Comparison of ENCODE assay signal across 8 cellular contexts in genomic region chr13:25085125-25085742, GRCh38. TPM values are rescaled to one million over a fixed set of nuclear protein-coding genes. Genes with fewer than 3 reads are reported as not detected.
DNase-seq lines count a peak whose midpoint lies in the region; ATAC-seq and TF ChIP-seq lines count a peak whose summit lies in the region.

No MANE protein-coding gene starts in this region.

- H3K27ac ChIP-seq in HL-60 (replicated peaks): no peak overlapping the region

- H3K4me3 ChIP-seq in HL-60 (replicated peaks; ENCODE audit: insufficient read depth, low read length) (no peak overlapping the region), retinal pigment epithelial cell (ENCODE audit: low read length) (no peak overlapping the region)

- H3K27me3 ChIP-seq in HL-60 (ENCODE audit: insufficient read depth, poor library complexity, severe bottlenecking): peaks cover 11% of the 10 kb centered on the region

- peak; percentile 52 for TF ChIP-seq CTCF in HL-60 (IDR thresholded peaks at IDR 0.05; ENCODE audit: insufficient read depth, low read length)
- peak; percentile 77 for TF ChIP-seq CTCF in retinal pigment epithelial cell (conservative IDR thresholded peaks at IDR 0.05; ENCODE audit: low read depth, low read length)

- DNase-seq in activated CD4-positive, alpha-beta T cell treated with anti-CD3 and anti-CD28 coated beads for 48 hours: peak; percentile 19
- DNase-seq in activated CD4-positive, alpha-beta T cell treated with anti-CD3 and anti-CD28 coated beads for 1 hour: no peak
- DNase-seq in HL-60 (ENCODE audit: low read depth in 1 of 2, low spot score in 1 of 2): peak in 1 of 2 experiments; percentile 56
- DNase-seq in RPMI7951 (ENCODE audit: low read depth): peak; percentile 31
- peak; percentile 2 for DNase-seq in fibroblast of the conjunctiva (ENCODE audit: low read depth)
- peak; percentile 18 for DNase-seq in retinal pigment epithelial cell (ENCODE audit: low read depth)
- DNase-seq in GF-D8 (lab: John Stamatoyannopoulos, UW): no peak

- no peak for ATAC-seq in HG02642 (IDR thresholded peaks at IDR 0.05; ENCODE audit: poor library complexity, unreplicated experiment)

RNA-seq across cellular contexts. Expression of gene PABPC3, which starts 10.7 kb away (rescaled TPM):
- 0.10 and 0.12 TPM in 2 replicates for total RNA-seq in RPMI7951 (2014; rRNA removed; shearing (Covaris generic))

Comparison
In these comparisons a context has a peak if more than half of its experiments do, and no peak if none do; other contexts are left out.
1. DNase-seq: peak in activated CD4-positive, alpha-beta T cell treated with anti-CD3 and anti-CD28 coated beads for 48 hours (single experiment), RPMI7951 (single experiment), fibroblast of the conjunctiva (single experiment) and retinal pigment epithelial cell (single experiment); none in activated CD4-positive, alpha-beta T cell treated with anti-CD3 and anti-CD28 coated beads for 1 hour (single experiment) and GF-D8 (single experiment).